1 cellular context compared by ENCODE assay signal in the genomic region with DNA sequence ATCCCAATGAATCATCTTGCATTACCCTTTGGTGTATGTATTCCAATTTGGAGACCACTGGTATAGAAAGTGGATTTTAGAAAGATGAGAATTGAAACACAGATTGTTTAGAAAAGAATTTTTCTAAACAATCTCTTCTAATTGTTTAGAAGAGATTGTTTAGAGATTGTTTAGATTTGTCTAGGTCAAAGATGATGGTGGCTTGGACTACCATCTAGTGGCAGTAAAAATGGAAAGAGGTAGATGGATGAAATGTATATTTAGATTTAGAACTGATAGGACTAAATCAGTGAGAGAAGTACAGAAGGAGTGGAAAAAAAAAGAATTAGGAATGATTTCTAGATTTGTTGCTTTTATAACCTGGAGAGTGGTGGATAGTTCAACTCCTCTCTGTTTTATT.
TF ChIP-seq lines count a peak whose summit lies in the region.

No MANE protein-coding gene starts in this region.

TF ChIP-seq in HepG2, 621 proteins besides CTCF, POLR2A, EP300 and RAD21 (continued from another document):
- TF ChIP-seq, protein P1, sequence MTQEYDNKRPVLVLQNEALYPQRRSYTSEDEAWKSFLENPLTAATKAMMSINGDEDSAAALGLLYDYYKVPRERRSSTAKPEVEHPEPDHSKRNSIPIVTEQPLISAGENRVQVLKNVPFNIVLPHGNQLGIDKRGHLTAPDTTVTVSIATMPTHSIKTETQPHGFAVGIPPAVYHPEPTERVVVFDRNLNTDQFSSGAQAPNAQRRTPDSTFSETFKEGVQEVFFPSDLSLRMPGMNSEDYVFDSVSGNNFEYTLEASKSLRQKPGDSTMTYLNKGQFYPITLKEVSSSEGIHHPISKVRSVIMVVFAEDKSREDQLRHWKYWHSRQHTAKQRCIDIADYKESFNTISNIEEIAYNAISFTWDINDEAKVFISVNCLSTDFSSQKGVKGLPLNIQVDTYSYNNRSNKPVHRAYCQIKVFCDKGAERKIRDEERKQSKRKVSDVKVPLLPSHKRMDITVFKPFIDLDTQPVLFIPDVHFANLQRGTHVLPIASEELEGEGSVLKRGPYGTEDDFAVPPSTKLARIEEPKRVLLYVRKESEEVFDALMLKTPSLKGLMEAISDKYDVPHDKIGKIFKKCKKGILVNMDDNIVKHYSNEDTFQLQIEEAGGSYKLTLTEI (CRISPR knock-in tag; conservative IDR thresholded peaks at IDR 0.05), result no peak
- TF ChIP-seq ZNF660 (CRISPR knock-in tag; IDR thresholded peaks at IDR 0.05; ENCODE audit: borderline replicate concordance, low read depth) (no peak), FOXK1 (CRISPR knock-in tag; IDR thresholded peaks at IDR 0.05; ENCODE audit: borderline replicate concordance, low read depth) (no peak), ZNF350 (CRISPR knock-in tag; IDR thresholded peaks at IDR 0.05; ENCODE audit: borderline replicate concordance, low read depth) (no peak), ZNF570 (CRISPR knock-in tag; IDR thresholded peaks at IDR 0.05; ENCODE audit: borderline replicate concordance) (no peak), ZNF749 (CRISPR knock-in tag; IDR thresholded peaks at IDR 0.05; ENCODE audit: borderline replicate concordance) (no peak), ZFX (CRISPR knock-in tag; IDR thresholded peaks at IDR 0.05; ENCODE audit: low read depth) (no peak), ZNF589 (CRISPR knock-in tag; conservative IDR thresholded peaks at IDR 0.05) (no peak), ZNF124 (CRISPR knock-in tag; IDR thresholded peaks at IDR 0.05) (no peak), ZNF292 (CRISPR knock-in tag; IDR thresholded peaks at IDR 0.05; ENCODE audit: borderline replicate concordance, low read depth) (no peak), HOXD1 (CRISPR knock-in tag; IDR thresholded peaks at IDR 0.05) (no peak), BCL6 (CRISPR knock-in tag; IDR thresholded peaks at IDR 0.05) (no peak), FOXP1 (IDR thresholded peaks at IDR 0.05) (no peak), FOXP1 (CRISPR knock-in tag; IDR thresholded peaks at IDR 0.05) (no peak), NR2F1 (CRISPR knock-in tag; IDR thresholded peaks at IDR 0.05) (no peak), HNRNPLL (IDR thresholded peaks at IDR 0.05; ENCODE audit: low read depth, low read length, poor library complexity, severe bottlenecking) (no peak), ZNF83 (CRISPR knock-in tag; IDR thresholded peaks at IDR 0.05; ENCODE audit: borderline replicate concordance) (no peak)
- TF ChIP-seq, protein P2, sequence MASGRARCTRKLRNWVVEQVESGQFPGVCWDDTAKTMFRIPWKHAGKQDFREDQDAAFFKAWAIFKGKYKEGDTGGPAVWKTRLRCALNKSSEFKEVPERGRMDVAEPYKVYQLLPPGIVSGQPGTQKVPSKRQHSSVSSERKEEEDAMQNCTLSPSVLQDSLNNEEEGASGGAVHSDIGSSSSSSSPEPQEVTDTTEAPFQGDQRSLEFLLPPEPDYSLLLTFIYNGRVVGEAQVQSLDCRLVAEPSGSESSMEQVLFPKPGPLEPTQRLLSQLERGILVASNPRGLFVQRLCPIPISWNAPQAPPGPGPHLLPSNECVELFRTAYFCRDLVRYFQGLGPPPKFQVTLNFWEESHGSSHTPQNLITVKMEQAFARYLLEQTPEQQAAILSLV (CRISPR knock-in tag; IDR thresholded peaks at IDR 0.05; ENCODE audit: borderline replicate concordance), result no peak
- TF ChIP-seq, protein P3, sequence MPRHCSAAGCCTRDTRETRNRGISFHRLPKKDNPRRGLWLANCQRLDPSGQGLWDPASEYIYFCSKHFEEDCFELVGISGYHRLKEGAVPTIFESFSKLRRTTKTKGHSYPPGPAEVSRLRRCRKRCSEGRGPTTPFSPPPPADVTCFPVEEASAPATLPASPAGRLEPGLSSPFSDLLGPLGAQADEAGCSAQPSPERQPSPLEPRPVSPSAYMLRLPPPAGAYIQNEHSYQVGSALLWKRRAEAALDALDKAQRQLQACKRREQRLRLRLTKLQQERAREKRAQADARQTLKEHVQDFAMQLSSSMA (CRISPR knock-in tag; IDR thresholded peaks at IDR 0.05), result no peak
TF ChIP-seq in HepG2: peak in this region for 0.
